In the genomic region with DNA sequence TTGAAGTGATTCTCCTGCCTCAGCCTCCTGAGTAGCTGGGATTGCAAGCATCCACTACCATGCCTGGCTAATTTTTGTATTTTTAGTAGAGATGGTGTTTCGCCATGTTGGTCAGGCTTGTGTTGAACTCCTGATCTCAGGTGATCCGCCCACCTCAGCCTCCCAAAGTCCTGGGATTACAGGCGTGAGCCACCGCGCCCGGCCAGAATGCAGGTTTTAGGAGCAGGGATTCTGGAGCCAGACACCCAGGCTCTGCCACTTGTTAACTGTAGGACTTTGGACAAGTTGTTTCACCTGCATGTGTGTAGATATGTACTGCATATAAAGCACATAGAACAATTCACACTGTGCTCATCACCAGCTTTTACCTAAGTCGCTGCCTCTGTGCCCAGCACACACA, we compare ENCODE assay signal across 9 cellular contexts. TPM values are rescaled to one million over a fixed set of nuclear protein-coding genes. Genes with fewer than 3 reads are reported as not detected.
"Had no signal": no experiment of that assay in that cellular context is flagged by ENCODE, and none has a peak within 500 bp of the region (broad histone marks: within the 10 kb centered on the region; RNA-seq: fewer than 3 reads in every experiment).

No MANE protein-coding gene starts in this region.

RNA-seq across cellular contexts. Expression of a gene that starts 14.7 kb away (rescaled TPM):
- total RNA-seq: LHCN-M2, MCF 10A, NCI-H460, OCI-LY7, PC-9, Right ventricle myocardium inferior, RPMI7951, SJCRH30, SK-MEL-5 had no signal
